In the genomic region with DNA sequence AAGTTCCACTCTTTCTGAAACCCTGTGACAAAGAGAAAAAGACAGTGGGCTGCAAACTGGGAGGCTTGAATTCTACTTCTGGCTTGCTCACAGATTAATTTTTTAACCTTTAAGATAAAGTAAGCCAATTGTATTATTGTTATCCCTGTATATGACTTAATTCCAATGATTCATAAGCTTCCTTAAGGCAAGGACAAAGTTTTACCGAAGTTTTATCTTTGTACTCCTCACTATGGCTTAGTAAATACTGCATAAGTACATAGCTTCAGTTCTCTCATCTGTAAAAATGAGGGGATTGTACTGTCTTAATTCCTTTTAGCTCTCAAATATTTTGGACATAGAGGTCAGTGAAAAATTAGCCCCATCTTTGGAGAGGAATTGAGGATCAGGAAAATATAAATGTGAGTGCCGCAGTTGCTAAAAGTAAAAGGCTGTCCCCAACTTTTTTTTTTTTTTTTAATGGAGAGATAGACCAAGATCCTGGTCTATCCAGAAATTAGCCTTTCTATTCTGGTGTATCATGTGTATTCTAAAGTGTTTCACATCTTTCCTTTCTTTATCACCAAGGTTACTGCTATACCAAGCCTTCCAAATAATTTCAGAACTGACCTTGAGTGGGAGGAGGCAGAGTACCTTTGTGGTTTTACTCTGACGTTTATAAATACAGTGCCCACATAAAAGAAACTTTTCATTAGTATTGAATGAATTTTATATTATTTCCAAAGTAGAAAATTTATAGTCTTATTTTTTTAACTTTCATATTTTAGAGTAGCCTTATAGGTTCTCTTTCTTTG, we compare ENCODE assay signal across 19 cellular contexts. TPM values are rescaled to one million over a fixed set of nuclear protein-coding genes. Genes with fewer than 3 reads are reported as not detected.
DNase-seq lines count a peak whose midpoint lies in the region; ATAC-seq and TF ChIP-seq lines count a peak whose summit lies in the region.
"Had no signal": no experiment of that assay in that cellular context is flagged by ENCODE, and none has a peak within 500 bp of the region (broad histone marks: within the 10 kb centered on the region; RNA-seq: fewer than 3 reads in every experiment).

No MANE protein-coding gene starts in this region.

- ATAC-seq in heart right ventricle (no peak), left colon (peak; percentile 49), HG02852 (IDR thresholded peaks at IDR 0.05; ENCODE audit: unreplicated experiment) (no peak)
- ATAC-seq: activated CD8-positive, alpha-beta memory T cell treated with anti-CD3 and anti-CD28 coated beads, Interleukin-2, amount 10 ng/mL, durations not matched to agents 7 days and 5 days; foreskin keratinocyte; HepG2; natural killer cell; SK-N-SH treated with all-trans-retinoic acid at 6 μM for 48 hours had no signal

- H3K27me3 ChIP-seq in cardiac muscle cell (no peaks in the 10 kb centered on the region), heart right ventricle (no peaks in the 10 kb centered on the region)
- H3K27me3 ChIP-seq: BLaER1 treated with 17β-estradiol and CSF1 and Interleukin-3, amounts not matched to agents 10 nM and 100 nM; foreskin keratinocyte; vagina had no signal

- DNase-seq in cardiac muscle cell (ENCODE audit: low read depth in 1 of 2, low spot score in 1 of 2) (peak in 1 of 2 donors; percentile 21), heart right ventricle (no peak), cardiac fibroblast (ENCODE audit: low read depth in 2 of 2) (peak; percentile 28 to 33), left colon (no peak), NCI-H2029 (lab: John Stamatoyannopoulos, UW) (no peak), putamen (ENCODE audit: low spot score) (no peak)
- DNase-seq in activated naive CD4-positive, alpha-beta T cell treated with anti-CD3 and anti-CD28 coated beads, Interleukin-2, amount 50 U/mL, for 16 hours = no peak
- DNase-seq: activated CD8-positive, alpha-beta memory T cell treated with anti-CD3 and anti-CD28 coated beads, Interleukin-2, amount 10 ng/mL, durations not matched to agents 7 days and 5 days; MM.1S; natural killer cell; NCI-H1694; NCI-H345; stimulated activated CD4-positive, alpha-beta T cell treated with anti-CD3 and anti-CD28 coated beads, Interleukin-4, amount 100 ng/mL, for 1 hour had no signal

- no peaks in the 10 kb centered on the region for H3K4me1 ChIP-seq in cardiac muscle cell (ENCODE audit: low read depth)
- H3K4me1 ChIP-seq in heart right ventricle = peaks cover 0 to 43% (median 16%) of the 10 kb centered on the region in 9 donors

- H3K9me3 ChIP-seq in cardiac muscle cell (ENCODE audit: low read depth) (no peaks in the 10 kb centered on the region), heart right ventricle (no peaks in the 10 kb centered on the region)
- H3K9me3 ChIP-seq: vagina had no signal

- WGBS in heart right ventricle, 2 donors = 51 to 54% methylated on average over 3 of the region's 3 CpGs

- H3K36me3 ChIP-seq in cardiac muscle cell (no peaks in the 10 kb centered on the region), heart right ventricle (no peaks in the 10 kb centered on the region)
- H3K36me3 ChIP-seq: vagina had no signal

- H3K27ac ChIP-seq in cardiac muscle cell = peak overlapping the region; percentile 29
- H3K27ac ChIP-seq in heart right ventricle = no peak overlapping the region
- H3K27ac ChIP-seq: BLaER1 treated with 17β-estradiol and CSF1 and Interleukin-3, amounts not matched to agents 10 nM and 100 nM; foreskin keratinocyte; vagina had no signal

- intact Hi-C loops in heart right ventricle (cut with DNase I) = no loop called here
- intact Hi-C loops in left colon (cut with DNase I, micrococcal nuclease) = no loop called here

- TF ChIP-seq CTCF in cardiac muscle cell (IDR thresholded peaks at IDR 0.05; ENCODE audit: low read depth, low read length) = no peak
- TF ChIP-seq CTCF in heart right ventricle (IDR thresholded peaks at IDR 0.05) = no peak
- no peak for TF ChIP-seq CTCF in cardiac fibroblast (IDR thresholded peaks at IDR 0.05; ENCODE audit: low read depth, low read length)

- H3K4me3 ChIP-seq in cardiac muscle cell (no peak overlapping the region), heart right ventricle (no peak overlapping the region), cardiac fibroblast (replicated peaks in 1 of 2; ENCODE audit: low read depth in 2 of 2, low read length in 2 of 2) (no peak overlapping the region)
- H3K4me3 ChIP-seq: BLaER1 treated with 17β-estradiol and CSF1 and Interleukin-3, amounts not matched to agents 10 nM and 100 nM; vagina had no signal

RNA-seq across cellular contexts. Expression of a gene that starts 13.3 kb away (rescaled TPM):
- 26.8 and 26.9 TPM in 2 replicates for total RNA-seq in cardiac muscle cell
- 11.7 and 14.8 TPM in 2 replicates for polyA plus RNA-seq in cardiac muscle cell
- 10 to 100 TPM; 12.1 to 21.0 (median 16.5) TPM for total RNA-seq in heart right ventricle
- polyA plus RNA-seq in heart right ventricle = 10 to 100 TPM in 1 of 2 donors, 1 to 10 TPM in 1; 4.1 to 14.6 TPM
- 10 to 100 TPM; 46.9 to 61.1 TPM for total RNA-seq in left colon

RNA-seq across cellular contexts. Expression of a gene that starts 13.5 kb away (rescaled TPM):
- total RNA-seq in cardiac muscle cell = 16.2 and 20.8 TPM in 2 replicates
- 18.8 and 21.9 TPM in 2 replicates for polyA plus RNA-seq in cardiac muscle cell
- total RNA-seq in heart right ventricle = 10 to 100 TPM; 14.4 to 31.6 (median 21.2) TPM
- polyA plus RNA-seq in heart right ventricle = 1 to 10 TPM; 4.4 to 5.6 TPM
- total RNA-seq in left colon = 10 to 100 TPM; 35.7 to 46.6 TPM

Comparison
In these comparisons a context has a peak if more than half of its experiments do, and no peak if none do; other contexts are left out.
1. DNase-seq: peak in cardiac fibroblast (2 of 2); none in heart right ventricle (0 of 2), left colon (0 of 2), activated naive CD4-positive, alpha-beta T cell treated with anti-CD3 and anti-CD28 coated beads, Interleukin-2, amount 50 U/mL, for 16 hours (single experiment), NCI-H2029 (single experiment) and putamen (single experiment).